In the genomic region with DNA sequence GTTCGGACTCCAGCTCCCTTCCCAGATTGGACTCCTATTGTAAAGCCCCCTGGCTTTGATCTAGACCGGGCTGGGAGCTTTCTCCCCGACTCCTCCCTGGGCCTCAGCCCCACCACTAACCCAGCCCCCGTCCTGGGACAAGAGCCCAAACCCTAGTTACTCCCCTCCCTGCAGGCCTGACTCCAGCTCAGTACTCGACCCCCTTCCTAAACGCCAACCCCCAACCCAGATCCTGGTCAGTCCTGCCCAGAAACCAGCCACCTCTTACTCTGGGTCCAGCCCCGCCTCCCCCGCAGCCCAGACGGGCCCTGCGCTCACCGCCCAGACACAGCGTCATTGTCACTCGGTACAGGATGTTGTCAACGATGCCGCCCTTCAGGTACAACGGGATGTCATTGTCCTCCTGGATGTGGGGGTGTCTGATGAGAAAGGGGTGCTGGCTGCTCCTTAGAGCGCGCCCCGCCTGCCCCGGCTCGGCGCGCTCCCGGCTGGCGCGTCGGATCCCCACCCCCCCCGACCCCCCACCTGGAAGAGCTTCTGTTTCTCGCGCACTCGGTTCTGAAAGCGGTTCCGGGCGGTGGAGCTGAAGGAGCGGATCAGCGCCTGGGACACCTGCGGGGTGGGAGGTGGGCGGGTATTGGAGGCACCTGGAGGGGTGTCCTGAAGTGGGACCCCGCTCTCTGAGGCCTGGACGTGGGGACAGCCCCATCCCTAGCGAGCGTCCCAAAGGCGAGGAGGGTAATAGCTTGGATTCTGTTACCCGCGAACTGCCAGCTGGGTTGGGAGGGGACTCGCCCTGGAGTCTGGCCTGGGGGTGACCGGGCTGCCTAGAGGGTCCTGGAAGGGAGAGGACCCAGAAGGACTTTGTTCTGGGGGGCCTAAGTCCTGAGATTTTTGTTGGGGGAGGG, we compare ENCODE assay signal across 1 cellular context.
TF ChIP-seq lines count a peak whose summit lies in the region.

No MANE protein-coding gene starts in this region.

TF ChIP-seq in H1, 55 proteins besides CTCF, POLR2A, EP300 and RAD21:
- TF ChIP-seq POLR2AphosphoS5 (IDR thresholded peaks at IDR 0.05; ENCODE audit: low read depth, low read length) (peak; percentile 2; the same call in 1 of the 2 replicates), CEBPB (IDR thresholded peaks at IDR 0.05; ENCODE audit: low read depth, low read length) (no peak)
